23 cellular contexts compared by ENCODE assay signal in genomic region chr22:44943701-44944324, GRCh38.
"Had no signal": no experiment of that assay in that cellular context is flagged by ENCODE, and none has a peak within 500 bp of the region (broad histone marks: within the 10 kb centered on the region; RNA-seq: fewer than 3 reads in every experiment).

No MANE protein-coding gene starts in this region.

- H3K4me3 ChIP-seq: coronary artery, dorsolateral prefrontal cortex, esophagus muscularis mucosa, gastroesophageal sphincter, heart left ventricle, hepatocyte, left lung, lower lobe of right lung, mucosa of descending colon had no signal

- H2AFZ ChIP-seq: hepatocyte had no signal

- H3K9me3 Mint-ChIP-seq: mesothelial cell of epicardium had no signal

- H3K4me2 ChIP-seq: hepatocyte had no signal

- H3K36me3 Mint-ChIP-seq: immature natural killer cell, mesothelial cell of epicardium had no signal

- H3K4me3 Mint-ChIP-seq: immature natural killer cell, mesothelial cell of epicardium had no signal

- H3K4me1 ChIP-seq: esophagus muscularis mucosa, foreskin keratinocyte, gastroesophageal sphincter, heart left ventricle, left lung, lower lobe of right lung had no signal

- H3K79me2 ChIP-seq: hepatocyte had no signal

- H3K27me3 ChIP-seq: dorsolateral prefrontal cortex, hepatocyte had no signal

- DNase-seq: dermis blood vessel endothelial cell; dorsolateral prefrontal cortex; effector CD4-positive, alpha-beta T cell; effector memory CD4-positive, alpha-beta T cell; foreskin keratinocyte; hypothalamus; immature natural killer cell; islet precursor cell; left cardiac atrium; left ventricle myocardium superior; lower lobe of right lung; mesenchymal stem cell had no signal

- H3K9me3 ChIP-seq: esophagus muscularis mucosa, gastroesophageal sphincter, heart left ventricle, left lung, lower lobe of right lung, mucosa of descending colon had no signal

- H3K27ac ChIP-seq: coronary artery, dorsolateral prefrontal cortex, esophagus muscularis mucosa, foreskin keratinocyte, gastroesophageal sphincter, heart left ventricle, hepatocyte, left lung, lower lobe of right lung had no signal

- H3K36me3 ChIP-seq: esophagus muscularis mucosa, gastroesophageal sphincter, heart left ventricle, left lung, lower lobe of right lung had no signal

- ATAC-seq: foreskin keratinocyte, gastroesophageal sphincter, heart left ventricle, left cardiac atrium, left lung, left ventricle myocardium superior, lower lobe of right lung, mucosa of descending colon had no signal

- H3K27ac Mint-ChIP-seq: immature natural killer cell, mesothelial cell of epicardium had no signal

- H3K4me1 Mint-ChIP-seq: immature natural killer cell, mesothelial cell of epicardium had no signal

- FAIRE-seq: colon, endothelial cell of umbilical vein, frontal cortex had no signal
